ENCODE assay signal across 22 cellular contexts in the genomic region with DNA sequence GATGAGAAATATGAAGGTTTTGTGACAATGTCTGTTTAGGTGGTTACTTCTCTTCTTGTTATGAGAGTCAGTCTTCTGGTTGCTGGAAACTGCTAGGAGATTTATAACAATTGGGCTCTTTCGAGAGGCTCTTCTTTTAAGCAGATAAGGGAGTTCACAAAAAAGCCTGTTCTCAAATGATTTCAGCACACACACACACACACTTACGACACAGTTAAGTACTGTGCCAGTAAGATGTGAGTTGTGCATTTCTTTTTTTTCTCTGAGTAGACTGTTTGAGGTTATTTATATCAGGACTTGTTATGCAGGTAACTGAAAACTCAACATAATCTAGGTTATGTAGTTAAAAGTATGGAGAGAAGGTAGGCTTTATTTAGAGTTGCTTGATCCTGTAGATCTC.
"Had no signal": no experiment of that assay in that cellular context is flagged by ENCODE, and none has a peak within 500 bp of the region (broad histone marks: within the 10 kb centered on the region; RNA-seq: fewer than 3 reads in every experiment).

No MANE protein-coding gene starts in this region.

- DNase-seq: activated CD4-positive, alpha-beta T cell treated with anti-CD3 and anti-CD28 coated beads, Interleukin-2, amount 50 U/mL, for 4 hours; activated CD8-positive, alpha-beta memory T cell treated with anti-CD3 and anti-CD28 coated beads, Interleukin-2, amount 50 U/mL, for 48 hours; activated naive CD4-positive, alpha-beta T cell treated with Interleukin-2 at 50 U/mL for 16 hours; activated T-cell treated with anti-CD3 and anti-CD28 coated beads, Interleukin-2, amount 50 U/mL, for 4 hours; anterior cingulate cortex; body of pancreas; effector CD4-positive, alpha-beta T cell; head of caudate nucleus; islet precursor cell; left cardiac atrium; naive thymus-derived CD4-positive, alpha-beta T cell; stimulated activated CD4-positive, alpha-beta T cell treated with anti-CD3 and anti-CD28 coated beads, Interleukin-2, amount 100 ng/mL, for 48 hours; stimulated activated CD8-positive, alpha-beta memory T cell treated with anti-CD3 and anti-CD28 coated beads, Interleukin-4, amount 100 ng/mL, for 48 hours; stimulated activated naive CD8-positive, alpha-beta T cell treated with anti-CD3 and anti-CD28 coated beads, Interleukin-15, Interleukin-2, amounts not matched to agents 100 U/mL and 50 U/mL, for 24 hours; T-cell; upper lobe of right lung; WERI-Rb-1 had no signal

- H3K9me3 Mint-ChIP-seq: activated T-cell treated with anti-CD3 and anti-CD28 coated beads, Interleukin-2, amount 50 U/mL, for 4 hours; dendritic cell treated with granulocyte-macrophage colony-stimulating factor and Interleukin-4, amounts not matched to agents 40 ng/mL and 50 ng/mL, for 4 days; neural progenitor cell; T-cell had no signal

- H3K4me3 ChIP-seq: body of pancreas, gastroesophageal sphincter, neural progenitor cell, prostate gland, upper lobe of right lung had no signal

- H3K27me3 ChIP-seq: body of pancreas, gastroesophageal sphincter, neural progenitor cell, upper lobe of right lung had no signal

- FAIRE-seq: TTC549 had no signal

- H3K4me1 ChIP-seq: body of pancreas, gastroesophageal sphincter, neural progenitor cell, prostate gland, upper lobe of right lung had no signal

- ATAC-seq: activated T-cell treated with anti-CD3 and anti-CD28 coated beads, Interleukin-2, amount 50 U/mL, for 4 hours; body of pancreas; gastroesophageal sphincter; left cardiac atrium; naive thymus-derived CD4-positive, alpha-beta T cell; stimulated activated naive CD8-positive, alpha-beta T cell treated with anti-CD3 and anti-CD28 coated beads, Interleukin-15, Interleukin-2, amounts not matched to agents 100 U/mL and 50 U/mL, for 24 hours; T-cell; upper lobe of right lung had no signal

- H3K4me3 Mint-ChIP-seq: activated T-cell treated with anti-CD3 and anti-CD28 coated beads, Interleukin-2, amount 50 U/mL, for 4 hours; dendritic cell treated with granulocyte-macrophage colony-stimulating factor and Interleukin-4, amounts not matched to agents 40 ng/mL and 50 ng/mL, for 4 days; naive thymus-derived CD4-positive, alpha-beta T cell; neural progenitor cell; T-cell had no signal

- H3K4me1 Mint-ChIP-seq: neural progenitor cell had no signal

- H3K36me3 ChIP-seq: neural progenitor cell, prostate gland had no signal

- H3K27ac Mint-ChIP-seq: dendritic cell treated with granulocyte-macrophage colony-stimulating factor and Interleukin-4, amounts not matched to agents 40 ng/mL and 50 ng/mL, for 4 days; neural progenitor cell; T-cell had no signal

- H3K27ac ChIP-seq: body of pancreas, gastroesophageal sphincter, neural progenitor cell, prostate gland, upper lobe of right lung, WERI-Rb-1 had no signal

- H3K27me3 Mint-ChIP-seq: dendritic cell treated with granulocyte-macrophage colony-stimulating factor and Interleukin-4, amounts not matched to agents 40 ng/mL and 50 ng/mL, for 4 days; naive thymus-derived CD4-positive, alpha-beta T cell; T-cell had no signal

- H3K9me3 ChIP-seq: body of pancreas, gastroesophageal sphincter, prostate gland, upper lobe of right lung had no signal
